Comparison of ENCODE assay signal across 14 cellular contexts in genomic region chr22:47124451-47124881, GRCh38.
"Had no signal": no experiment of that assay in that cellular context is flagged by ENCODE, and none has a peak within 500 bp of the region (broad histone marks: within the 10 kb centered on the region; RNA-seq: fewer than 3 reads in every experiment).

No MANE protein-coding gene starts in this region.

- H3K9me3 Mint-ChIP-seq: activated naive CD4-positive, alpha-beta T cell treated with anti-CD3 and anti-CD28 coated beads, Interleukin-2, amount 50 U/mL, for 72 hours; activated T-helper 2 cell treated with anti-CD3 and anti-CD28 coated beads, Interferon-gamma antibody, Interleukin-2, Interleukin-4, amounts not matched to agents 10 μg/mL and 5 μg/mL and 100 μg/mL, durations not matched to agents 14 hours and 24 hours and 36 hours; nephron progenitor cell; stimulated activated memory B cell treated with anti-CD40 and anti-IgM and Interleukin-4, amounts not matched to agents 10 μg/mL and 1 μg/mL and 100 μg/mL, for 72 hours had no signal

- DNase-seq: activated CD4-positive, alpha-beta T cell treated with anti-CD3 and anti-CD28 coated beads, Interleukin-2, amount 50 U/mL, for 1 hour; colonic mucosa; islet precursor cell; nephron progenitor cell; substantia nigra; T-helper 9 cell had no signal

- H3K36me3 Mint-ChIP-seq: activated naive CD4-positive, alpha-beta T cell treated with anti-CD3 and anti-CD28 coated beads, Interleukin-2, amount 50 U/mL, for 72 hours had no signal

- H3K79me2 ChIP-seq: hepatocyte had no signal

- H3K4me2 ChIP-seq: hepatocyte had no signal

- H3K4me3 ChIP-seq: colonic mucosa, hepatocyte, left lung, SK-N-MC, tibial nerve had no signal

- H3K27ac ChIP-seq: colonic mucosa, hepatocyte, left lung, tibial nerve had no signal

- H3K4me3 Mint-ChIP-seq: nephron progenitor cell; stimulated activated memory B cell treated with anti-CD40 and anti-IgM and Interleukin-4, amounts not matched to agents 10 μg/mL and 1 μg/mL and 100 μg/mL, for 72 hours had no signal

- H3K36me3 ChIP-seq: colonic mucosa had no signal

- H3K27me3 Mint-ChIP-seq: stimulated activated memory B cell treated with anti-CD40 and anti-IgM and Interleukin-4, amounts not matched to agents 10 μg/mL and 1 μg/mL and 100 μg/mL, for 72 hours had no signal

- H3K27me3 ChIP-seq: colonic mucosa, hepatocyte, left lung, tibial nerve had no signal

- ATAC-seq: esophagus mucosa, left lung had no signal

- H2AFZ ChIP-seq: hepatocyte had no signal

- H3K4me1 ChIP-seq: colonic mucosa, left lung, tibial nerve had no signal

- H3K9me3 ChIP-seq: colonic mucosa, left lung, tibial nerve had no signal

- H3K27ac Mint-ChIP-seq: activated T-helper 2 cell treated with anti-CD3 and anti-CD28 coated beads, Interferon-gamma antibody, Interleukin-2, Interleukin-4, amounts not matched to agents 10 μg/mL and 5 μg/mL and 100 μg/mL, durations not matched to agents 14 hours and 24 hours and 36 hours; stimulated activated memory B cell treated with anti-CD40 and anti-IgM and Interleukin-4, amounts not matched to agents 10 μg/mL and 1 μg/mL and 100 μg/mL, for 72 hours had no signal
